In the genomic region with DNA sequence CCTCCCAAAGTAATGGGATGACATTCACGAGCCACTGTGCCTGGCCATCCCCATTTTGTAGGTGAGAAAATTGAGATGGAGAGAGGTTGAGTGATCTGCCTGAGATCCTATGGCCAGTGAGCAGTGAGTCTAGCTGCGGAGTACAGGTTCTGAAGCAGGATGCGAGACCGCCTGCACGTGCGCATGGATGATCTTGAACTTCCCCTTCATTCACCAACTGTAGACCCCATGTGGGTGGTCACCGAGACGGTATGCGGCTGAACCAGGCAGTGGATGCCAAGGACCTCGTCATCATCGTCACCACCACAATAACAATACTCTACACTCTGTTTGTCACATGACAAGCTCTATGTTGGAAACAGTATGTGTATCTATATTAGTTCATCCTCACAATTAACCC, we compare ENCODE assay signal across 20 cellular contexts.
"Had no signal": no experiment of that assay in that cellular context is flagged by ENCODE, and none has a peak within 500 bp of the region (broad histone marks: within the 10 kb centered on the region; RNA-seq: fewer than 3 reads in every experiment).

No MANE protein-coding gene starts in this region.

- H3K27me3 ChIP-seq: breast epithelium, colonic mucosa, esophagus muscularis mucosa, upper lobe of left lung had no signal

- H3K27ac ChIP-seq: breast epithelium, colonic mucosa, esophagus muscularis mucosa, thoracic aorta, upper lobe of left lung had no signal

- ATAC-seq: activated CD4-positive, alpha-beta T cell treated with anti-CD3 and anti-CD28 coated beads for 36 hours; left ventricle myocardium superior; sciatic nerve; WTC11 had no signal

- H3K4me1 ChIP-seq: breast epithelium, colonic mucosa, esophagus muscularis mucosa had no signal

- DNase-seq: activated CD4-positive, alpha-beta T cell treated with anti-CD3 and anti-CD28 coated beads for 36 hours; activated CD4-positive, alpha-beta T cell treated with anti-CD3 and anti-CD28 coated beads, Interleukin-2, amount 50 U/mL, for 48 hours; activated naive CD4-positive, alpha-beta T cell treated with Interleukin-2 at 50 U/mL for 16 hours; activated naive CD8-positive, alpha-beta T cell treated with anti-CD3 and anti-CD28 coated beads for 36 hours; activated T-cell treated with anti-CD3 and anti-CD28 coated beads, Interleukin-2, amount 50 U/mL, for 48 hours; amniotic stem cell; colonic mucosa; hippocampal formation; kidney glomerular epithelial cell; left ventricle myocardium superior; small intestine; stimulated activated CD4-positive, alpha-beta T cell treated with anti-CD3 and anti-CD28 coated beads, Interleukin-2, amount 100 ng/mL, for 24 hours; stimulated activated naive CD4-positive, alpha-beta T cell; T1000; upper lobe of left lung had no signal

- H3K9me3 ChIP-seq: breast epithelium, colonic mucosa, esophagus muscularis mucosa, thoracic aorta, upper lobe of left lung had no signal

- H3K36me3 ChIP-seq: breast epithelium, colonic mucosa, esophagus muscularis mucosa, thoracic aorta, upper lobe of left lung had no signal

- H3K4me3 ChIP-seq: breast epithelium, colonic mucosa, esophagus muscularis mucosa, thoracic aorta, upper lobe of left lung had no signal
